ENCODE assay signal across 19 cellular contexts in genomic region chr1:160117300-160117699, GRCh38. TPM values are rescaled to one million over a fixed set of nuclear protein-coding genes. Genes with fewer than 3 reads are reported as not detected.
DNase-seq lines count a peak whose midpoint lies in the region; TF ChIP-seq lines count a peak whose summit lies in the region.
"Had no signal": no experiment of that assay in that cellular context is flagged by ENCODE, and none has a peak within 500 bp of the region (broad histone marks: within the 10 kb centered on the region; RNA-seq: fewer than 3 reads in every experiment).

No MANE protein-coding gene starts in this region.

- no peak overlapping the region for H3K4me3 ChIP-seq in GM23248
- H3K4me3 ChIP-seq in ascending aorta = peak overlapping the region; percentile 50 to 68
- peak overlapping the region; percentile 63; the same call in 1 of the 2 replicates for H3K4me3 ChIP-seq in iPS-20b (ENCODE audit: low read length)
- peak overlapping the region; percentile 33 to 59 (median 54) for H3K4me3 ChIP-seq in sigmoid colon

- DNase-seq in GM23248 = peak; percentile 22
- no peak for DNase-seq in ascending aorta (ENCODE audit: low spot score in 2 of 2)
- DNase-seq in sigmoid colon = no peak
- DNase-seq in dermis blood vessel endothelial cell = no peak
- DNase-seq in mucosa of gallbladder (ENCODE audit: low spot score) = no peak
- no peak for DNase-seq in 8988T
- DNase-seq in stimulated activated CD4-positive, alpha-beta T cell treated with anti-CD3 and anti-CD28 coated beads, Interleukin-4, amount 100 ng/mL, for 4 hours = no peak
- DNase-seq: activated CD4-positive, alpha-beta T cell treated with anti-CD3 and anti-CD28 coated beads, Interleukin-2, amount 50 U/mL, for 4 hours; activated naive CD8-positive, alpha-beta T cell treated with anti-CD3 and anti-CD28 coated beads, Interleukin-2, amount 10 ng/mL, durations not matched to agents 7 days and 5 days; activated T-cell treated with anti-CD3 and anti-CD28 coated beads, Interleukin-2, amount 50 U/mL, for 1 hour; glutamatergic neuron; naive B cell; NCI-H1436 treated with DMSO at 0.1 percent for 48 hours; SK-N-SH; stimulated activated CD4-positive, alpha-beta T cell treated with anti-CD3 and anti-CD28 coated beads, Interleukin-4, amount 100 ng/mL, for 1 hour had no signal

- no peaks in the 10 kb centered on the region for H4K20me1 ChIP-seq in GM23248 (ENCODE audit: insufficient read depth)

- H3K4me1 ChIP-seq in GM23248 (ENCODE audit: insufficient read depth) (peaks cover 10% of the 10 kb centered on the region), ascending aorta (peaks cover 11 to 41% of the 10 kb centered on the region in 2 donors), iPS-20b (ENCODE audit: insufficient read depth, low read length) (peaks cover 31% of the 10 kb centered on the region), sigmoid colon (peaks cover 0 to 64% (median 47%) of the 10 kb centered on the region in 4 donors)

- H3K4me2 ChIP-seq in GM23248 (ENCODE audit: unreplicated experiment) = no peak overlapping the region
- H3K4me2 ChIP-seq: SK-N-SH had no signal

- H3K36me3 ChIP-seq in GM23248 (ENCODE audit: low read depth) = no peaks in the 10 kb centered on the region
- peaks cover 11% of the 10 kb centered on the region in 2 donors for H3K36me3 ChIP-seq in ascending aorta
- peaks cover 17% of the 10 kb centered on the region for H3K36me3 ChIP-seq in iPS-20b (ENCODE audit: insufficient read depth, low read depth, low read length)
- peaks cover 0 to 17% (median 3%) of the 10 kb centered on the region in 4 donors for H3K36me3 ChIP-seq in sigmoid colon

- in situ Hi-C loops in GM23248 (cut with MboI) = no loop called here

- H3K27me3 ChIP-seq in GM23248 (replicated peaks; ENCODE audit: insufficient read depth) (no peaks in the 10 kb centered on the region), ascending aorta (no peaks in the 10 kb centered on the region), iPS-20b (ENCODE audit: insufficient read depth, low read length) (no peaks in the 10 kb centered on the region), sigmoid colon (no peaks in the 10 kb centered on the region)

- no peaks in the 10 kb centered on the region for H3K9me3 ChIP-seq in GM23248 (ENCODE audit: low read depth)
- no peaks in the 10 kb centered on the region for H3K9me3 ChIP-seq in ascending aorta
- no peaks in the 10 kb centered on the region for H3K9me3 ChIP-seq in iPS-20b (ENCODE audit: insufficient read depth, low read depth, low read length)
- H3K9me3 ChIP-seq in sigmoid colon = no peaks in the 10 kb centered on the region
- H3K9me3 ChIP-seq: SK-N-SH had no signal

- intact Hi-C loops in ascending aorta (cut with DNase I) (no loop called here), sigmoid colon (cut with DNase I) (loop anchor here (5.0 kb wide), 1 partner anchor 90 kb away; the partner anchor contains the start of gene PEA15)

- no peak for TF ChIP-seq POLR2A in sigmoid colon (IDR thresholded peaks at IDR 0.05)

- 40 to 75% methylated on average over 1 of the region's 1 CpG for WGBS in GM23248 (ENCODE audit: low coverage in 1 of 2, low lambda C conversion rate in 2 of 2, missing lambda C conversion rate in 2 of 2), 2 experiments
- WGBS in sigmoid colon, 2 donors = 13 to 28% methylated on average over 1 of the region's 1 CpG

- H3K27ac ChIP-seq in GM23248 (no peak overlapping the region), ascending aorta (peak overlapping the region; percentile 53 to 86), iPS-20b (ENCODE audit: low read length) (peak overlapping the region; percentile 16), sigmoid colon (peak overlapping the region; percentile 84 to 89 (median 86))

- no peak for TF ChIP-seq EP300 in sigmoid colon (IDR thresholded peaks at IDR 0.05)

- TF ChIP-seq CTCF in ascending aorta (IDR thresholded peaks at IDR 0.05) (no peak), sigmoid colon (IDR thresholded peaks at IDR 0.05) (no peak)

- H2AFZ ChIP-seq in GM23248 = no peak overlapping the region

- no peaks in the 10 kb centered on the region for H3K9me2 ChIP-seq in GM23248 (ENCODE audit: insufficient read depth)
- H3K9me2 ChIP-seq: SK-N-SH had no signal

- no peaks in the 10 kb centered on the region for H3F3A ChIP-seq in GM23248 (ENCODE audit: insufficient read depth)

- H3K79me2 ChIP-seq in GM23248 (ENCODE audit: insufficient read depth) = no peaks in the 10 kb centered on the region

- H3K9ac ChIP-seq in GM23248 = no peak overlapping the region
- H3K9ac ChIP-seq in iPS-20b (ENCODE audit: low read depth, low read length) = peak overlapping the region; percentile 48; the same call in 1 of the 2 replicates
- H3K9ac ChIP-seq: SK-N-SH had no signal

RNA-seq across cellular contexts. Expression of gene ATP1A2, which starts 1.7 kb away (rescaled TPM):
- total RNA-seq in GM23248 (2014; rRNA removed; shearing (Covaris generic)) = 0.11 and 0.13 TPM in 2 replicates
- polyA plus RNA-seq in GM23248 (2016; fragmentation: Nextera tagmentation; extraction: Ambion mirVana) (0.14 and 0.30 TPM in 2 replicates), sigmoid colon (1 to 10 TPM in 2 of 3 donors, under 1 TPM in 1; 0.92 to 5.7 (median 1.8) TPM)
- total RNA-seq in ascending aorta (316 TPM), sigmoid colon (100 to 1,000 TPM in 2 of 4 donors, 10 to 100 TPM in 2; 60.7 to 153 (median 102) TPM), dermis blood vessel endothelial cell (not detected in 2 replicates), mucosa of gallbladder (18.6 TPM)
- total RNA-seq: activated naive CD8-positive, alpha-beta T cell treated with anti-CD3 and anti-CD28 coated beads, Interleukin-2, amount 10 ng/mL, durations not matched to agents 7 days and 5 days; OCI-LY7 had no signal

RNA-seq across cellular contexts. Expression of gene IGSF8, which starts 18.9 kb away (rescaled TPM):
- total RNA-seq in GM23248 (2014; rRNA removed; shearing (Covaris generic)) = 43.3 and 52.2 TPM in 2 replicates
- polyA plus RNA-seq in GM23248 (2016; fragmentation: Nextera tagmentation; extraction: Ambion mirVana) = 32.9 and 34.6 TPM in 2 replicates
- total RNA-seq in ascending aorta = 37.9 TPM
- total RNA-seq in sigmoid colon = 10 to 100 TPM; 11.1 to 11.4 (median 11.3) TPM
- polyA plus RNA-seq in sigmoid colon = 10 to 100 TPM in 1 of 3 donors, 1 to 10 TPM in 2; 4.8 to 34.9 (median 7.2) TPM
- total RNA-seq in dermis blood vessel endothelial cell = 13.4 and 16.6 TPM in 2 replicates
- total RNA-seq in mucosa of gallbladder = 81.7 TPM

RNA-seq across cellular contexts. Expression of gene ATP1A4, which starts 34.1 kb away (rescaled TPM):
- total RNA-seq in GM23248 (2014; rRNA removed; shearing (Covaris generic)) = not detected in 2 replicates
- polyA plus RNA-seq in GM23248 (2016; fragmentation: Nextera tagmentation; extraction: Ambion mirVana) (not detected in 2 replicates), sigmoid colon (under 1 TPM in 1 of 3 donors, not detected in 2; 0.22 TPM)
- total RNA-seq in ascending aorta (not detected), sigmoid colon (1 to 10 TPM in 1 of 4 donors, under 1 TPM in 1, not detected in 2; 0.27 to 3.0 TPM), dermis blood vessel endothelial cell (not detected in 2 replicates), mucosa of gallbladder (0.43 TPM)
- total RNA-seq: activated naive CD8-positive, alpha-beta T cell treated with anti-CD3 and anti-CD28 coated beads, Interleukin-2, amount 10 ng/mL, durations not matched to agents 7 days and 5 days; left colon; LHCN-M2; OCI-LY7 had no signal
- polyA plus RNA-seq: SK-N-SH had no signal

RNA-seq across cellular contexts. Expression of gene KCNJ9, which starts 36.0 kb away (rescaled TPM):
- total RNA-seq in GM23248 (2014; rRNA removed; shearing (Covaris generic)) = 0.13 TPM in 1 of 2 replicates, not detected in the other
- polyA plus RNA-seq in GM23248 (2016; fragmentation: Nextera tagmentation; extraction: Ambion mirVana) = not detected in 2 replicates
- total RNA-seq in ascending aorta = 1.2 TPM
- total RNA-seq in sigmoid colon = under 1 TPM; under 0.01 to 0.36 (median 0.27) TPM
- polyA plus RNA-seq in sigmoid colon = under 1 TPM in 1 of 3 donors, not detected in 2; 0.22 TPM
- total RNA-seq in dermis blood vessel endothelial cell = not detected in 2 replicates
- not detected for total RNA-seq in mucosa of gallbladder
- total RNA-seq: activated naive CD8-positive, alpha-beta T cell treated with anti-CD3 and anti-CD28 coated beads, Interleukin-2, amount 10 ng/mL, durations not matched to agents 7 days and 5 days; left colon; LHCN-M2; OCI-LY7 had no signal

RNA-seq across cellular contexts. Expression of gene KCNJ10, which starts 47.3 kb away (rescaled TPM):
- total RNA-seq in GM23248 (2014; rRNA removed; shearing (Covaris generic)) = not detected in 2 replicates
- polyA plus RNA-seq in GM23248 (2016; fragmentation: Nextera tagmentation; extraction: Ambion mirVana) (not detected in 2 replicates), sigmoid colon (1 to 10 TPM in 1 of 3 donors, under 1 TPM in 1, not detected in 1; 0.23 to 1.3 TPM)
- total RNA-seq in ascending aorta (not detected), sigmoid colon (under 1 TPM in 2 of 4 donors, not detected in 2; 0.27 to 0.36 TPM), dermis blood vessel endothelial cell (not detected in 2 replicates), mucosa of gallbladder (not detected)
- total RNA-seq: activated naive CD8-positive, alpha-beta T cell treated with anti-CD3 and anti-CD28 coated beads, Interleukin-2, amount 10 ng/mL, durations not matched to agents 7 days and 5 days; LHCN-M2 had no signal
- polyA plus RNA-seq: SK-N-SH had no signal

Comparison
In these comparisons a context has a peak if more than half of its experiments do, and no peak if none do; other contexts are left out.
1. RNA of gene ATP1A2, which starts 1.7 kb away (total RNA-seq): 316 TPM in ascending aorta (single experiment), 60.7 to 153 TPM in sigmoid colon and 18.6 TPM in mucosa of gallbladder (single experiment); 0.11 to 0.13 TPM in GM23248 and not detected in dermis blood vessel endothelial cell; every median in the first group is over 10 times any median in the second.